ENCODE assay signal across 8 cellular contexts in genomic region chr3:196287405-196288140, GRCh38. TPM values are rescaled to one million over a fixed set of nuclear protein-coding genes. Genes with fewer than 3 reads are reported as not detected.
DNase-seq lines count a peak whose midpoint lies in the region; ATAC-seq and TF ChIP-seq lines count a peak whose summit lies in the region.

TSS of gene PCYT1A (minus strand) at chr3:196287726. CDS start at chr3:196270531, 17,195 bp downstream.

- H3K27ac Mint-ChIP-seq in endothelial cell (ENCODE audit: unreplicated experiment): peak within 1 kb of the TSS; percentile 97

- H3K27ac ChIP-seq in HUES6 (ENCODE audit: low read depth, low read length) (peak within 1 kb of the TSS; percentile 93), OCI-LY1 (ENCODE audit: low read depth, low read length, poor library complexity, severe bottlenecking) (peak within 1 kb of the TSS; percentile 30), mesodermal cell (ENCODE audit: low read depth, low read length, severe bottlenecking) (peak within 1 kb of the TSS; percentile 95)

- peaks cover 26% of the 10 kb centered on the region for H3K4me1 Mint-ChIP-seq in endothelial cell (ENCODE audit: unreplicated experiment)

- no peaks in the 10 kb centered on the region for H3K36me3 ChIP-seq in HUES6 (ENCODE audit: control insufficient read depth, insufficient read depth, low read length)
- no peaks in the 10 kb centered on the region for H3K36me3 ChIP-seq in OCI-LY1 (ENCODE audit: insufficient read depth, low read length)
- H3K36me3 ChIP-seq in mesodermal cell (ENCODE audit: control insufficient read depth, insufficient read depth, low read length): peaks cover 3% of the 10 kb centered on the region

- peaks cover 5% of the 10 kb centered on the region for H3K36me3 Mint-ChIP-seq in endothelial cell (ENCODE audit: low read depth, unreplicated experiment)

- H3K27me3 Mint-ChIP-seq in endothelial cell (ENCODE audit: unreplicated experiment): peaks cover 10% of the 10 kb centered on the region

- H3K4me1 ChIP-seq in HUES6 (ENCODE audit: control insufficient read depth, insufficient read depth, low read length) (peaks cover 17% of the 10 kb centered on the region), OCI-LY1 (ENCODE audit: insufficient read depth, low read length, severe bottlenecking) (peaks cover 34% of the 10 kb centered on the region), mesodermal cell (ENCODE audit: control insufficient read depth, insufficient read depth, low read length, poor library complexity, severe bottlenecking) (peaks cover 18% of the 10 kb centered on the region)

- ATAC-seq in GM21390 (IDR thresholded peaks at IDR 0.05; ENCODE audit: unreplicated experiment): peak; percentile 80

- H3K9ac ChIP-seq in HUES6 (ENCODE audit: low read length) (peak within 1 kb of the TSS; percentile 89), OCI-LY1 (ENCODE audit: low read length) (peak within 1 kb of the TSS; percentile 84)

- no peaks in the 10 kb centered on the region for H3K9me2 ChIP-seq in OCI-LY1 (ENCODE audit: low read depth, low read length)

- H3K27me3 ChIP-seq in HUES6 (ENCODE audit: control insufficient read depth, insufficient read depth, low read length) (no peaks in the 10 kb centered on the region), OCI-LY1 (ENCODE audit: insufficient read depth, low read length) (no peaks in the 10 kb centered on the region)

- peak within 1 kb of the TSS; percentile 85 for H3K4me2 ChIP-seq in OCI-LY1 (ENCODE audit: low read length)

- peak within 1 kb of the TSS; percentile 7; the same call in 1 of the 2 replicates for H2AFZ ChIP-seq in OCI-LY1 (ENCODE audit: low read length)

- H3K9me3 ChIP-seq in HUES6 (ENCODE audit: control insufficient read depth, insufficient read depth, low read depth, low read length) (no peaks in the 10 kb centered on the region), OCI-LY1 (ENCODE audit: low read length) (no peaks in the 10 kb centered on the region), mesodermal cell (ENCODE audit: control insufficient read depth, low read length) (no peaks in the 10 kb centered on the region)

- H3K79me2 ChIP-seq in OCI-LY1 (ENCODE audit: insufficient read depth, low read length): no peaks in the 10 kb centered on the region

- WGBS in mesodermal cell (ENCODE audit: insufficient coverage in 2 of 2), 2 experiments: 0 to 1% methylated on average over 41 to 53 of the region's 60 CpGs

- DNase-seq in COLO829 (ENCODE audit: low spot score) (peak; percentile 99), endothelial cell (ENCODE audit: low spot score) (peak; percentile 80)
- peak; percentile 87 for DNase-seq in activated CD8-positive, alpha-beta memory T cell treated with anti-CD3 and anti-CD28 coated beads, Interleukin-2, amount 50 U/mL, for 48 hours
- DNase-seq in stimulated activated CD8-positive, alpha-beta memory T cell treated with anti-CD3 and anti-CD28 coated beads, Interleukin-15, amount 100 ng/mL, for 24 hours (ENCODE audit: low read depth): peak; percentile 29

- H3K4me3 ChIP-seq in HUES6 (ENCODE audit: low read depth, low read length): peak within 1 kb of the TSS; percentile 93
- peak within 1 kb of the TSS; percentile 81 for H3K4me3 ChIP-seq in OCI-LY1 (ENCODE audit: low read depth, low read length, poor library complexity, severe bottlenecking)
- H3K4me3 ChIP-seq in mesodermal cell (ENCODE audit: extremely low read depth, insufficient read depth, low read length, poor library complexity, severe bottlenecking): peak within 1 kb of the TSS; percentile 92

- no peaks in the 10 kb centered on the region for H3K9me3 Mint-ChIP-seq in endothelial cell (ENCODE audit: unreplicated experiment)

- TF ChIP-seq CTCF in OCI-LY1 (IDR thresholded peaks at IDR 0.05; ENCODE audit: low read length): no peak
- TF ChIP-seq CTCF in endothelial cell (IDR thresholded peaks at IDR 0.05; ENCODE audit: unreplicated experiment): no peak

- peaks cover 3% of the 10 kb centered on the region; the same call in 1 of the 2 replicates for H3F3A ChIP-seq in OCI-LY1 (ENCODE audit: insufficient read depth, low read length)

- peak within 1 kb of the TSS; percentile 100 for H3K4me3 Mint-ChIP-seq in endothelial cell (ENCODE audit: unreplicated experiment)

- no peaks in the 10 kb centered on the region for H4K20me1 ChIP-seq in OCI-LY1 (ENCODE audit: insufficient read depth, low read length)

RNA-seq across cellular contexts. Expression of gene PCYT1A, which starts in this region (rescaled TPM):
- total RNA-seq in endothelial cell (ENCODE audit: unreplicated experiment): 55.2 TPM
- 32.5 TPM for polyA plus RNA-seq in mesodermal cell (2013, experiment 1 of 2)
- 28.7 TPM for polyA plus RNA-seq in mesodermal cell (2013, experiment 2 of 2)

Comparison
In these comparisons a context has a peak if more than half of its experiments do, and no peak if none do; other contexts are left out.
1. Peak in every context shown above with its lines: DNase-seq, ATAC-seq, H3K4me3 ChIP-seq and H3K27ac ChIP-seq.
2. DNase-seq: peak in every context shown above with its lines; median percentile 99 in COLO829; 87 in activated CD8-positive, alpha-beta memory T cell treated with anti-CD3 and anti-CD28 coated beads, Interleukin-2, amount 50 U/mL, for 48 hours; 80 in endothelial cell; 29 in stimulated activated CD8-positive, alpha-beta memory T cell treated with anti-CD3 and anti-CD28 coated beads, Interleukin-15, amount 100 ng/mL, for 24 hours.
3. H3K27ac ChIP-seq: peak in every context shown above with its lines; median percentile 95 in mesodermal cell; 93 in HUES6; 30 in OCI-LY1.